23 cellular contexts compared by ENCODE assay signal in the genomic region with DNA sequence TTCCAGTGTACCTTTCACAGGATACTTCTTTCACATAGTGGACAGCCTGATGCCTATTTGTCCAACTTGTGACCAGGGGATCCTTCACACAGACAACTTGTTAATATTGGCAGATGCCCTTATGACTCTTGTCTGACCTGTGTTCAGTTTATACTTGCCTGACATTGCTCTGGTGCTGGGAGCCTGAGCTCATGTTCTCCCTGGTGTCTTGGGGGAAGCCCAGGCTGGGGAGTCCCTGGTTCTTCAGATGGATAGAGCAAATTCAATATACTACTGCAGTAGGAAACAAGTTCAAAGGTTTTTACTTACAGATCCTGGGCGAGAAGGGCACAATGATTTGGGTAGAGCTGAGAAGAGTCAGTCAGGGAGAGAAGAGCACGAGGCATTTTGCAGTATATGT.
"Had no signal": no experiment of that assay in that cellular context is flagged by ENCODE, and none has a peak within 500 bp of the region (broad histone marks: within the 10 kb centered on the region; RNA-seq: fewer than 3 reads in every experiment).

No MANE protein-coding gene starts in this region.

- ATAC-seq: activated CD8-positive, alpha-beta memory T cell treated with anti-CD3 and anti-CD28 coated beads, Interleukin-2, amount 10 ng/mL, durations not matched to agents 7 days and 5 days; activated CD8-positive, alpha-beta T cell treated with anti-CD3 and anti-CD28 coated beads for 36 hours; gastroesophageal sphincter; left ventricle myocardium superior; natural killer cell; psoas muscle; upper lobe of right lung had no signal

- H3K4me1 ChIP-seq: gastroesophageal sphincter, psoas muscle, right atrium auricular region, spleen, upper lobe of right lung had no signal

- DNase-seq: activated CD4-positive, alpha-beta T cell treated with anti-CD3 and anti-CD28 coated beads, Interleukin-2, amount 10 ng/mL, durations not matched to agents 24 days and 14 days; activated CD8-positive, alpha-beta memory T cell treated with anti-CD3 and anti-CD28 coated beads, Interleukin-2, amount 10 ng/mL, durations not matched to agents 7 days and 5 days; activated CD8-positive, alpha-beta T cell treated with anti-CD3 and anti-CD28 coated beads for 36 hours; activated effector memory CD4-positive, alpha-beta T cell treated with anti-CD3 and anti-CD28 coated beads, Interleukin-2, amount 50 U/mL, for 16 hours; activated naive CD4-positive, alpha-beta T cell treated with anti-CD3 and anti-CD28 coated beads, Interleukin-2, amount 10 ng/mL, durations not matched to agents 7 days and 5 days; activated T-cell treated with anti-CD3 and anti-CD28 coated beads for 4 hours; amygdala; cerebellar nuclear complex; head of caudate nucleus; left ventricle myocardium superior; mammary epithelial cell; midbrain; natural killer cell; ovary; psoas muscle; spleen; stimulated activated CD4-positive, alpha-beta T cell treated with anti-CD3 and anti-CD28 coated beads, Interleukin-4, amount 100 ng/mL, for 1 hour; stimulated activated naive CD4-positive, alpha-beta T cell treated with Interleukin-2 at 50 U/mL for 16 hours; upper lobe of right lung had no signal

- H3K36me3 ChIP-seq: gastroesophageal sphincter, ovary, right atrium auricular region, spleen, upper lobe of right lung had no signal

- H3K9me3 Mint-ChIP-seq: activated CD4-positive, alpha-beta T cell treated with anti-CD3 and anti-CD28 coated beads, Interleukin-2, amount 10 ng/mL, durations not matched to agents 24 days and 14 days; activated CD8-positive, alpha-beta T cell treated with anti-CD3 and anti-CD28 coated beads for 36 hours; activated naive CD4-positive, alpha-beta T cell treated with anti-CD3 and anti-CD28 coated beads, Interleukin-2, amount 10 ng/mL, durations not matched to agents 7 days and 5 days had no signal

- H3K4me3 ChIP-seq: gastroesophageal sphincter, ovary, psoas muscle, right atrium auricular region, spleen, upper lobe of right lung had no signal

- H3K9me3 ChIP-seq: gastroesophageal sphincter, ovary, psoas muscle, right atrium auricular region, upper lobe of right lung had no signal

- FAIRE-seq: islet of Langerhans had no signal

- H3K27ac ChIP-seq: epithelial cell of prostate, gastroesophageal sphincter, ovary, psoas muscle, right atrium auricular region, spleen, upper lobe of right lung had no signal

- H3K27me3 Mint-ChIP-seq: activated CD4-positive, alpha-beta T cell treated with anti-CD3 and anti-CD28 coated beads, Interleukin-2, amount 10 ng/mL, durations not matched to agents 24 days and 14 days; activated CD8-positive, alpha-beta memory T cell treated with anti-CD3 and anti-CD28 coated beads, Interleukin-2, amount 10 ng/mL, durations not matched to agents 7 days and 5 days; activated CD8-positive, alpha-beta T cell treated with anti-CD3 and anti-CD28 coated beads for 36 hours; activated naive CD4-positive, alpha-beta T cell treated with anti-CD3 and anti-CD28 coated beads, Interleukin-2, amount 10 ng/mL, durations not matched to agents 7 days and 5 days had no signal

- H3K4me1 Mint-ChIP-seq: activated CD4-positive, alpha-beta T cell treated with anti-CD3 and anti-CD28 coated beads, Interleukin-2, amount 10 ng/mL, durations not matched to agents 24 days and 14 days; activated CD8-positive, alpha-beta memory T cell treated with anti-CD3 and anti-CD28 coated beads, Interleukin-2, amount 10 ng/mL, durations not matched to agents 7 days and 5 days; activated naive CD4-positive, alpha-beta T cell treated with anti-CD3 and anti-CD28 coated beads, Interleukin-2, amount 10 ng/mL, durations not matched to agents 7 days and 5 days; natural killer cell had no signal

- H3K27ac Mint-ChIP-seq: activated CD4-positive, alpha-beta T cell treated with anti-CD3 and anti-CD28 coated beads, Interleukin-2, amount 10 ng/mL, durations not matched to agents 24 days and 14 days; activated CD8-positive, alpha-beta memory T cell treated with anti-CD3 and anti-CD28 coated beads, Interleukin-2, amount 10 ng/mL, durations not matched to agents 7 days and 5 days; activated CD8-positive, alpha-beta T cell treated with anti-CD3 and anti-CD28 coated beads for 36 hours; activated naive CD4-positive, alpha-beta T cell treated with anti-CD3 and anti-CD28 coated beads, Interleukin-2, amount 10 ng/mL, durations not matched to agents 7 days and 5 days; natural killer cell had no signal

- H3K27me3 ChIP-seq: gastroesophageal sphincter, ovary, right atrium auricular region, spleen, upper lobe of right lung had no signal

- H3K4me3 Mint-ChIP-seq: activated CD4-positive, alpha-beta T cell treated with anti-CD3 and anti-CD28 coated beads, Interleukin-2, amount 10 ng/mL, durations not matched to agents 24 days and 14 days; activated CD8-positive, alpha-beta memory T cell treated with anti-CD3 and anti-CD28 coated beads, Interleukin-2, amount 10 ng/mL, durations not matched to agents 7 days and 5 days; activated CD8-positive, alpha-beta T cell treated with anti-CD3 and anti-CD28 coated beads for 36 hours; activated naive CD4-positive, alpha-beta T cell treated with anti-CD3 and anti-CD28 coated beads, Interleukin-2, amount 10 ng/mL, durations not matched to agents 7 days and 5 days; natural killer cell had no signal

- H3K36me3 Mint-ChIP-seq: activated CD8-positive, alpha-beta memory T cell treated with anti-CD3 and anti-CD28 coated beads, Interleukin-2, amount 10 ng/mL, durations not matched to agents 7 days and 5 days; activated naive CD4-positive, alpha-beta T cell treated with anti-CD3 and anti-CD28 coated beads, Interleukin-2, amount 10 ng/mL, durations not matched to agents 7 days and 5 days; natural killer cell had no signal
